9 cellular contexts compared by ENCODE assay signal in genomic region chr17:77883213-77883650, GRCh38.
A peak's percentile ranks its signal among the peaks of the same experiment; 100 is the strongest.
DNase-seq lines count a peak whose midpoint lies in the region; ATAC-seq and TF ChIP-seq lines count a peak whose summit lies in the region.
"Had no signal": no experiment of that assay in that cellular context is flagged by ENCODE, and none has a peak within 500 bp of the region (broad histone marks: within the 10 kb centered on the region; RNA-seq: fewer than 3 reads in every experiment).

No MANE protein-coding gene starts in this region.

- ATAC-seq in CD4-positive, CD25-positive, alpha-beta regulatory T cell (ENCODE audit: low read depth in 2 of 2): no peak

- H2BK15ac ChIP-seq in neuronal stem cell (ENCODE audit: low read length): peak overlapping the region; percentile 75

- no peak overlapping the region for H4K8ac ChIP-seq in neuronal stem cell (ENCODE audit: low read depth, low read length)

- H3K27ac Mint-ChIP-seq in CD4-positive, CD25-positive, alpha-beta regulatory T cell: peak overlapping the region; percentile 99

- peak overlapping the region; percentile 97 for H3K27ac ChIP-seq in CD4-positive, CD25-positive, alpha-beta regulatory T cell (ENCODE audit: insufficient read depth, low read length, poor library complexity, severe bottlenecking)
- peak overlapping the region; percentile 72 for H3K27ac ChIP-seq in KOPT-K1 (ENCODE audit: low read depth, low read length, poor library complexity, severe bottlenecking)
- H3K27ac ChIP-seq in colonic mucosa: peak overlapping the region; percentile 33
- H3K27ac ChIP-seq in neuronal stem cell (replicated peaks; ENCODE audit: low read length): no peak overlapping the region
- H3K27ac ChIP-seq: GM23248 had no signal

- H3K9ac ChIP-seq in colonic mucosa (ENCODE audit: low read depth in 2 of 2, low read length in 2 of 2) (no peak overlapping the region), neuronal stem cell (ENCODE audit: low read depth, low read length, poor library complexity) (no peak overlapping the region)
- H3K9ac ChIP-seq: GM23248 had no signal

- no peak for DNase-seq in CD4-positive, CD25-positive, alpha-beta regulatory T cell
- DNase-seq in colonic mucosa: no peak
- no peak for DNase-seq in neuronal stem cell (ENCODE audit: low spot score)
- no peak for DNase-seq in AG08395 (ENCODE audit: low spot score)
- DNase-seq in NCI-H2107 (lab: John Stamatoyannopoulos, UW): no peak
- DNase-seq in GM10248 (ENCODE audit: extremely low spot score): no peak
- DNase-seq: KG1 had no signal

- H3K36me3 ChIP-seq in CD4-positive, CD25-positive, alpha-beta regulatory T cell (ENCODE audit: control insufficient read depth, insufficient read depth, low read length): no peaks in the 10 kb centered on the region
- H3K36me3 ChIP-seq in KOPT-K1 (ENCODE audit: insufficient read depth, low read length) (no peaks in the 10 kb centered on the region), colonic mucosa (no peaks in the 10 kb centered on the region), neuronal stem cell (replicated peaks in 1 of 2; ENCODE audit: control insufficient read depth in 2 of 2, insufficient read depth in 2 of 2, low read length in 2 of 2) (no peaks in the 10 kb centered on the region)

- H2AFZ ChIP-seq in neuronal stem cell (ENCODE audit: low read length): no peak overlapping the region
- H2AFZ ChIP-seq: GM23248 had no signal

- H3K27me3 ChIP-seq in CD4-positive, CD25-positive, alpha-beta regulatory T cell (ENCODE audit: control insufficient read depth, insufficient read depth, low read length): no peaks in the 10 kb centered on the region
- peaks cover 17% of the 10 kb centered on the region for H3K27me3 ChIP-seq in colonic mucosa
- peaks cover 0 to 16% (median 4%) of the 10 kb centered on the region in 3 experiments for H3K27me3 ChIP-seq in neuronal stem cell (ENCODE audit: control insufficient read depth in 3 of 3, insufficient read depth in 3 of 3, low read depth in 1 of 3, low read length in 3 of 3)

- CTCF ChIA-PET in GM10248 (lab: Yijun Ruan, JAX): interaction anchor here (0.9 kb wide), 1 partner anchor 133 kb away, joined by 3 read pairs; no protein-coding TSS in a partner anchor

- no peak overlapping the region for H2BK120ac ChIP-seq in neuronal stem cell (ENCODE audit: low read depth, low read length)

- H3K27me3 Mint-ChIP-seq in CD4-positive, CD25-positive, alpha-beta regulatory T cell: peaks cover 11% of the 10 kb centered on the region

- WGBS in neuronal stem cell (ENCODE audit: extremely low coverage in 2 of 2, insufficient read length in 2 of 2, insufficient replicate concordance in 1 of 2), 2 donors: no CpG with 5 or more reads among the region's 10 CpGs

- H3K9me3 ChIP-seq in CD4-positive, CD25-positive, alpha-beta regulatory T cell (ENCODE audit: control insufficient read depth in 2 of 2, low read length in 2 of 2): no peaks in the 10 kb centered on the region
- H3K9me3 ChIP-seq in KOPT-K1 (ENCODE audit: insufficient read depth, low read length, poor library complexity, severe bottlenecking): no peaks in the 10 kb centered on the region
- H3K9me3 ChIP-seq in colonic mucosa: no peaks in the 10 kb centered on the region
- H3K9me3 ChIP-seq in neuronal stem cell (replicated peaks in 1 of 2; ENCODE audit: control insufficient read depth in 2 of 2, insufficient read depth in 1 of 2, low read depth in 1 of 2, low read length in 2 of 2): no peaks in the 10 kb centered on the region

- POLR2A ChIA-PET in GM10248 (lab: Yijun Ruan, JAX): no interaction called here

- intact Hi-C loops in colonic mucosa (cut with DNase I): no loop called here

- no peak overlapping the region for H3K23ac ChIP-seq in neuronal stem cell (ENCODE audit: low read depth, low read length, poor library complexity)

- H3K4me1 ChIP-seq in CD4-positive, CD25-positive, alpha-beta regulatory T cell (ENCODE audit: control insufficient read depth, insufficient read depth, low read length, poor library complexity, severe bottlenecking): peaks cover 69% of the 10 kb centered on the region
- no peaks in the 10 kb centered on the region for H3K4me1 ChIP-seq in colonic mucosa
- peaks cover 22 to 24% of the 10 kb centered on the region in 2 donors for H3K4me1 ChIP-seq in neuronal stem cell (ENCODE audit: control insufficient read depth in 2 of 2, insufficient read depth in 1 of 2, low read depth in 1 of 2, low read length in 2 of 2)

- H3K4me3 Mint-ChIP-seq in CD4-positive, CD25-positive, alpha-beta regulatory T cell: no peak overlapping the region

- H3K18ac ChIP-seq in neuronal stem cell (ENCODE audit: low read length): peak overlapping the region; percentile 78

- H3K9me3 Mint-ChIP-seq in CD4-positive, CD25-positive, alpha-beta regulatory T cell: peaks cover 0 to 3% (median 0%) of the 10 kb centered on the region in 7 donors

- peak overlapping the region; percentile 23 for H2AK5ac ChIP-seq in neuronal stem cell (ENCODE audit: low read depth, low read length)

- no peak overlapping the region for H3K4ac ChIP-seq in neuronal stem cell (ENCODE audit: low read length)

- peaks cover 3 to 93% (median 54%) of the 10 kb centered on the region in 4 donors for H3K4me1 Mint-ChIP-seq in CD4-positive, CD25-positive, alpha-beta regulatory T cell

- H2BK5ac ChIP-seq in neuronal stem cell (ENCODE audit: low read length): no peak overlapping the region

- no peak overlapping the region for H3K4me3 ChIP-seq in CD4-positive, CD25-positive, alpha-beta regulatory T cell (ENCODE audit: low read depth, low read length)
- H3K4me3 ChIP-seq in colonic mucosa (no peak overlapping the region), neuronal stem cell (ENCODE audit: low read length in 2 of 2) (no peak overlapping the region)
- H3K4me3 ChIP-seq: GM23248 had no signal

- H3K79me1 ChIP-seq in neuronal stem cell (ENCODE audit: low read depth, low read length): no peaks in the 10 kb centered on the region

- H3K36me3 Mint-ChIP-seq in CD4-positive, CD25-positive, alpha-beta regulatory T cell: no peaks in the 10 kb centered on the region

- no peak overlapping the region for H3K14ac ChIP-seq in neuronal stem cell (ENCODE audit: low read length)

- H2BK12ac ChIP-seq in neuronal stem cell (ENCODE audit: low read length): peak overlapping the region; percentile 85

- no peak overlapping the region for H3K4me2 ChIP-seq in neuronal stem cell (ENCODE audit: insufficient read depth, low read length, poor library complexity, severe bottlenecking)

- no peak for TF ChIP-seq CTCF in colonic mucosa (IDR thresholded peaks at IDR 0.05)
- TF ChIP-seq CTCF in GM10248 (IDR thresholded peaks at IDR 0.05; ENCODE audit: control extremely low read depth, extremely low read depth, low read depth, missing control alignments): no peak

- no peak overlapping the region for H4K91ac ChIP-seq in neuronal stem cell (ENCODE audit: low read depth, low read length, poor library complexity)
